ENCODE assay signal across 9 cellular contexts in the genomic region with DNA sequence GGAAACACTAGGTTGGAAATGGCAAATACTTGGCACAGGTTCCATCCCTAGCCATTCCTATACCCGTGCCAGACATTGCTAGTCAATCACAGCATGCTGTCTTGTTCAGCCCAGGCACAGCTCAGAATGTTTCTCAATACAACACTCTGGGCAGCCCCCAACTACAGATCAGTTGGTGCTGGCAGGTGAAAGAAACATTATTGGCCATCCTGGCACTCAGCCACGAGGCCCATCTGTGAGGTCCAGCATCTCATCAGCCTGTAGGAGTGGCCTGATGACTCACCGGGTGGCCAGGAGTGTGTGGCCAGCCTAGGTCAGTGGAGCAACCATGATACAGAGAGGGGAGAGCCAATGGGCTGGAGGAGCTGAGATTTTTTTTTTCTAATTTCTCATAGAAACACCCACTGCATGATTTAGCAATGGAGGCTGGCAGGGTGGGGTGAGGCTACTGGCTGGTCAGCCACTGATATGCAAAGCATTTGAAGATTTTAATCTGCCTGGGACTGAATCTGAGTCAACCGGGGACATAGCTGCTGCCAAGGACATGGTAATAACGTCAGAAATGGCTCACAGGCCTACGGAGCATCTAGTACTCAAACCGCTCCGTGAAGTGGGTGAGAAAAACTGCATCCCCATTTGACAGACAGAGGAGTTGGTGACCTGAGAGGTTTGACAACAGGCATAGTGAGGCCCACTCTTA. TPM values are rescaled to one million over a fixed set of nuclear protein-coding genes. Genes with fewer than 3 reads are reported as not detected.
DNase-seq lines count a peak whose midpoint lies in the region; ATAC-seq and TF ChIP-seq lines count a peak whose summit lies in the region.
"Had no signal": no experiment of that assay in that cellular context is flagged by ENCODE, and none has a peak within 500 bp of the region (broad histone marks: within the 10 kb centered on the region; RNA-seq: fewer than 3 reads in every experiment).

No MANE protein-coding gene starts in this region.

- intact Hi-C loops in Right ventricle myocardium superior (cut with DNase I) (no loop called here), tibial artery (cut with DNase I; ENCODE audit: low total_unique reads) (no loop called here)

- H3K9me3 Mint-ChIP-seq in T-helper 2 cell treated with Interferon-gamma antibody and Interleukin-4, amounts not matched to agents 5 μg/mL and 100 μg/mL, for 36 hours, result no peaks in the 10 kb centered on the region
- H3K9me3 Mint-ChIP-seq in activated T-helper 17 cell treated with anti-CD3 and anti-CD28 coated beads, Interleukin-2, amount 50 U/mL, for 72 hours, result no peaks in the 10 kb centered on the region
- H3K9me3 Mint-ChIP-seq in stimulated activated naive B cell treated with anti-CD40 and anti-IgM and Interleukin-4, amounts not matched to agents 10 μg/mL and 1 μg/mL and 100 μg/mL, for 72 hours, result no peaks in the 10 kb centered on the region

- H3K4me3 ChIP-seq in tibial artery, result peak overlapping the region in 1 of 2 donors; percentile 14
- H3K4me3 ChIP-seq: BLaER1 had no signal

- peaks cover 0 to 22% (median 6%) of the 10 kb centered on the region in 4 donors for H3K4me1 ChIP-seq in tibial artery

- peak overlapping the region; percentile 99 for H3K27ac Mint-ChIP-seq in T-helper 2 cell treated with Interferon-gamma antibody and Interleukin-4, amounts not matched to agents 5 μg/mL and 100 μg/mL, for 36 hours
- peak overlapping the region; percentile 66 for H3K27ac Mint-ChIP-seq in activated T-helper 17 cell treated with anti-CD3 and anti-CD28 coated beads, Interleukin-2, amount 50 U/mL, for 72 hours
- no peak overlapping the region for H3K27ac Mint-ChIP-seq in stimulated activated naive B cell treated with anti-CD40 and anti-IgM and Interleukin-4, amounts not matched to agents 10 μg/mL and 1 μg/mL and 100 μg/mL, for 72 hours

- peaks cover 72% of the 10 kb centered on the region for H3K4me1 Mint-ChIP-seq in T-helper 2 cell treated with Interferon-gamma antibody and Interleukin-4, amounts not matched to agents 5 μg/mL and 100 μg/mL, for 36 hours (ENCODE audit: low read depth)
- peaks cover 32% of the 10 kb centered on the region for H3K4me1 Mint-ChIP-seq in activated T-helper 17 cell treated with anti-CD3 and anti-CD28 coated beads, Interleukin-2, amount 50 U/mL, for 72 hours
- peaks cover 0 to 5% of the 10 kb centered on the region in 2 donors for H3K4me1 Mint-ChIP-seq in stimulated activated naive B cell treated with anti-CD40 and anti-IgM and Interleukin-4, amounts not matched to agents 10 μg/mL and 1 μg/mL and 100 μg/mL, for 72 hours

- no peaks in the 10 kb centered on the region for H3K36me3 ChIP-seq in tibial artery
- H3K36me3 ChIP-seq: BLaER1 had no signal

- no peaks in the 10 kb centered on the region for H3K27me3 ChIP-seq in tibial artery
- H3K27me3 ChIP-seq: BLaER1 had no signal

- no peak for TF ChIP-seq CTCF in tibial artery (IDR thresholded peaks at IDR 0.05)
- TF ChIP-seq CTCF in GM20000 (IDR thresholded peaks at IDR 0.05; ENCODE audit: extremely low read depth, missing control alignments), result no peak

- peak overlapping the region; percentile 82 to 83 for H3K27ac ChIP-seq in tibial artery
- H3K27ac ChIP-seq: BLaER1 had no signal

- ATAC-seq in activated T-helper 17 cell treated with anti-CD3 and anti-CD28 coated beads, Interleukin-2, amount 50 U/mL, for 72 hours (replicated peaks), result peak; percentile 4
- ATAC-seq in Right ventricle myocardium superior (ENCODE audit: poor library complexity), result peak; percentile 44
- ATAC-seq in stimulated activated naive B cell treated with anti-CD40 and anti-IgM and Interleukin-4, amounts not matched to agents 10 μg/mL and 1 μg/mL and 100 μg/mL, for 72 hours (replicated peaks), result no peak

- H3K36me3 Mint-ChIP-seq in T-helper 2 cell treated with Interferon-gamma antibody and Interleukin-4, amounts not matched to agents 5 μg/mL and 100 μg/mL, for 36 hours (ENCODE audit: low read depth), result peaks cover 45% of the 10 kb centered on the region
- no peaks in the 10 kb centered on the region for H3K36me3 Mint-ChIP-seq in activated T-helper 17 cell treated with anti-CD3 and anti-CD28 coated beads, Interleukin-2, amount 50 U/mL, for 72 hours (ENCODE audit: low read depth)
- no peaks in the 10 kb centered on the region for H3K36me3 Mint-ChIP-seq in stimulated activated naive B cell treated with anti-CD40 and anti-IgM and Interleukin-4, amounts not matched to agents 10 μg/mL and 1 μg/mL and 100 μg/mL, for 72 hours

- no peaks in the 10 kb centered on the region for H3K9me3 ChIP-seq in tibial artery
- H3K9me3 ChIP-seq: BLaER1 had no signal

- no peaks in the 10 kb centered on the region for H3K27me3 Mint-ChIP-seq in T-helper 2 cell treated with Interferon-gamma antibody and Interleukin-4, amounts not matched to agents 5 μg/mL and 100 μg/mL, for 36 hours (ENCODE audit: low read depth)
- H3K27me3 Mint-ChIP-seq in activated T-helper 17 cell treated with anti-CD3 and anti-CD28 coated beads, Interleukin-2, amount 50 U/mL, for 72 hours, result peaks cover 14% of the 10 kb centered on the region
- peaks cover 4 to 5% of the 10 kb centered on the region in 2 donors for H3K27me3 Mint-ChIP-seq in stimulated activated naive B cell treated with anti-CD40 and anti-IgM and Interleukin-4, amounts not matched to agents 10 μg/mL and 1 μg/mL and 100 μg/mL, for 72 hours

- no peak for DNase-seq in T-helper 2 cell treated with Interferon-gamma antibody and Interleukin-4, amounts not matched to agents 5 μg/mL and 100 μg/mL, for 36 hours (ENCODE audit: low spot score)
- DNase-seq in T-helper 2 cell (no peak), Right ventricle myocardium superior (peak; percentile 57), tibial artery (peak; percentile 78 to 93), NCI-H345 treated with DMSO at 0.1 percent for 48 hours (lab: John Stamatoyannopoulos, UW; ENCODE audit: unreplicated experiment) (no peak), GM20000 (ENCODE audit: low spot score) (no peak)
- no peak for DNase-seq in stimulated activated naive B cell treated with anti-CD40 and anti-IgM and Interleukin-4, amounts not matched to agents 10 μg/mL and 1 μg/mL and 100 μg/mL, for 72 hours

- no peak overlapping the region for H3K4me3 Mint-ChIP-seq in T-helper 2 cell treated with Interferon-gamma antibody and Interleukin-4, amounts not matched to agents 5 μg/mL and 100 μg/mL, for 36 hours
- H3K4me3 Mint-ChIP-seq in activated T-helper 17 cell treated with anti-CD3 and anti-CD28 coated beads, Interleukin-2, amount 50 U/mL, for 72 hours, result no peak overlapping the region
- no peak overlapping the region for H3K4me3 Mint-ChIP-seq in stimulated activated naive B cell treated with anti-CD40 and anti-IgM and Interleukin-4, amounts not matched to agents 10 μg/mL and 1 μg/mL and 100 μg/mL, for 72 hours

RNA-seq across cellular contexts. Expression of a gene that starts 5.4 kb away (rescaled TPM):
- 1 to 10 TPM; 2.3 to 4.3 TPM for total RNA-seq in activated T-helper 17 cell treated with anti-CD3 and anti-CD28 coated beads, Interleukin-2, amount 50 U/mL, for 72 hours
- 114 TPM for total RNA-seq in Right ventricle myocardium superior

Comparison
In these comparisons a context has a peak if more than half of its experiments do, and no peak if none do; other contexts are left out.
1. DNase-seq: peak in Right ventricle myocardium superior (single experiment) and tibial artery (2 of 2); none in T-helper 2 cell treated with Interferon-gamma antibody and Interleukin-4, amounts not matched to agents 5 μg/mL and 100 μg/mL, for 36 hours (single experiment), T-helper 2 cell (0 of 5), stimulated activated naive B cell treated with anti-CD40 and anti-IgM and Interleukin-4, amounts not matched to agents 10 μg/mL and 1 μg/mL and 100 μg/mL, for 72 hours (single experiment), NCI-H345 treated with DMSO at 0.1 percent for 48 hours (single experiment) and GM20000 (single experiment).
2. ATAC-seq: peak in activated T-helper 17 cell treated with anti-CD3 and anti-CD28 coated beads, Interleukin-2, amount 50 U/mL, for 72 hours (single experiment) and Right ventricle myocardium superior (single experiment); none in stimulated activated naive B cell treated with anti-CD40 and anti-IgM and Interleukin-4, amounts not matched to agents 10 μg/mL and 1 μg/mL and 100 μg/mL, for 72 hours (0 of 2).
3. RNA of a gene that starts 5.4 kb away (total RNA-seq): 114 TPM in Right ventricle myocardium superior (single experiment); 2.3 to 4.3 TPM in activated T-helper 17 cell treated with anti-CD3 and anti-CD28 coated beads, Interleukin-2, amount 50 U/mL, for 72 hours; every median in the first group is over 10 times any median in the second.